23 cellular contexts compared by ENCODE assay signal in the genomic region with DNA sequence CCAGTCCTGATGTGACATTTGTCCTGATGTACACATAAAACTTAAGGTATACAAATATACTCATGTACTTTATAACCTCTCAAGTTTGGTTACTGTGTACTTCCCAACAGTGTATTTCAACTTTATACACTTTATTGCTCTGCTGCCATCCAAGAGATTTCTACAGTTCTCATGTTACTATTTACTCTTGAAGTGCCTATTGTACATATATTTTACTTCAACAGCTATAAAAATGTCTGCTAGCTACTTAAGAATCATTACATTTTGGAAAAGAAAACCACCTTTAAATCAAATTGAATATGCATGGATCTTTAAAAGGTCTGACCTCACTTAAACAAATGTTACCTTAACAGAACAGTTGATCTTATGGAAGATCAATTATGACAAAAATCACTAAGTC.
"Had no signal": no experiment of that assay in that cellular context is flagged by ENCODE, and none has a peak within 500 bp of the region (broad histone marks: within the 10 kb centered on the region; RNA-seq: fewer than 3 reads in every experiment).

No MANE protein-coding gene starts in this region.

- DNase-seq: IMR-90, Karpas-422, KG1, MG63, NCI-H1092, NCI-H1105 treated with DMSO at 0.1 percent for 48 hours, NCI-H1417 treated with DMSO at 0.1 percent for 48 hours, NCI-H146, NCI-H1694 treated with DMSO at 0.1 percent for 48 hours, NCI-H1930, NCI-H2081, NCI-H2107, NCI-H226, NCI-H446, NCI-H524, NCI-H526 treated with DMSO at 0.1 percent for 48 hours, NCI-H774, PC-9, Peyer's patch, SHP77 treated with DMSO at 0.1 percent for 48 hours, SJCRH30, T-helper 1 cell, T-helper 17 cell had no signal
